In genomic region chr15:89575146-89575655, GRCh38 we compare ENCODE assay signal across 8 cellular contexts. TPM values are rescaled to one million over a fixed set of nuclear protein-coding genes. Genes with fewer than 3 reads are reported as not detected.
DNase-seq lines count a peak whose midpoint lies in the region; ATAC-seq, FAIRE-seq and TF ChIP-seq lines count a peak whose summit lies in the region.

Gene TICRR, plus strand, starts transcription at chr15:89575469. Its CDS starts 118 bp downstream, at chr15:89575587.

- H3K27ac ChIP-seq in keratinocyte (ENCODE audit: control insufficient read depth, insufficient read depth, low read length), result peak within 1 kb of the TSS; percentile 66

- H3K4me2 ChIP-seq in keratinocyte (ENCODE audit: control insufficient read depth, extremely low read depth, insufficient read depth, low read depth, low read length), result peak within 1 kb of the TSS; percentile 96

- peak; percentile 96 for ATAC-seq in HG03378 (IDR thresholded peaks at IDR 0.05; ENCODE audit: unreplicated experiment)

- DNase-seq in AML-193 (lab: John Stamatoyannopoulos, UW), result peak; percentile 98 to 99
- DNase-seq in NCI-H446 treated with DMSO at 0.1 percent for 48 hours (lab: John Stamatoyannopoulos, UW), result peak; percentile 99
- peak; percentile 92 for DNase-seq in activated CD4-positive, CD25-positive, alpha-beta regulatory T cell treated with anti-CD3 and anti-CD28 coated beads, Interleukin-2, amount 50 U/mL, for 16 hours (ENCODE audit: low read depth, low spot score)
- DNase-seq in cerebellar cortex (ENCODE audit: low spot score), result peak; percentile 98
- peak; percentile 97 for DNase-seq in keratinocyte (ENCODE audit: low read depth, low spot score)
- DNase-seq in stimulated activated CD4-positive, alpha-beta T cell treated with anti-CD3 and anti-CD28 coated beads, Interleukin-15, amount 100 ng/mL, for 1 hour (ENCODE audit: low read depth in 1 of 2, low spot score in 1 of 2), result peak; percentile 80 to 84

- no peak for TF ChIP-seq CTCF in keratinocyte (optimal IDR thresholded peaks at IDR 0.05 in 1 of 3, IDR thresholded peaks at IDR 0.05 in 1 of 3, conservative IDR thresholded peaks at IDR 0.05 in 1 of 3; ENCODE audit: extremely low read depth in 1 of 3, insufficient read depth in 2 of 3, low read length in 3 of 3)

- H3K36me3 ChIP-seq in keratinocyte (ENCODE audit: control insufficient read depth in 2 of 2, extremely low read depth in 1 of 2, insufficient read depth in 2 of 2, low read length in 2 of 2), result peaks cover 0 to 5% of the 10 kb centered on the region in 2 experiments

- H3K79me2 ChIP-seq in keratinocyte (ENCODE audit: control insufficient read depth, insufficient read depth, low read length), result peaks cover 44% of the 10 kb centered on the region

- H3K4me3 ChIP-seq in keratinocyte (ENCODE audit: control insufficient read depth in 2 of 3, extremely low read depth in 1 of 3, insufficient read depth in 2 of 3, low read depth in 1 of 3, low read length in 3 of 3), result peak within 1 kb of the TSS; percentile 55 to 93 (median 76)

- no peaks in the 10 kb centered on the region for H3K27me3 ChIP-seq in keratinocyte (ENCODE audit: control insufficient read depth, extremely low read depth, insufficient read depth, low read length)

- H3K9me1 ChIP-seq in keratinocyte (ENCODE audit: control insufficient read depth, extremely low read depth, insufficient read depth, low read length), result no peaks in the 10 kb centered on the region

- peaks cover 18% of the 10 kb centered on the region for H3K4me1 ChIP-seq in keratinocyte (ENCODE audit: control insufficient read depth, extremely low read depth, insufficient read depth, low read length)

- H2AFZ ChIP-seq in keratinocyte (ENCODE audit: control insufficient read depth, low read length), result peak within 1 kb of the TSS; percentile 95

- no peaks in the 10 kb centered on the region for H3K9me3 ChIP-seq in keratinocyte (ENCODE audit: control insufficient read depth, low read depth, low read length)

- dilution Hi-C loops in keratinocyte (cut with MboI; ENCODE audit: extremely low pct_ligation_motif_present, low sequenced_read_pairs), result no loop called here

- peak; percentile 74 for TF ChIP-seq POLR2A in GM19099 (IDR thresholded peaks at IDR 0.05; ENCODE audit: extremely low read depth, insufficient read length, low read depth)

- peak within 1 kb of the TSS; percentile 80 for H3K9ac ChIP-seq in keratinocyte (ENCODE audit: control insufficient read depth, extremely low read depth, insufficient read depth, low read length)

- peak; percentile 76 for FAIRE-seq in keratinocyte (lab: Jason Lieb, UNC)

- H4K20me1 ChIP-seq in keratinocyte (ENCODE audit: control insufficient read depth, extremely low read depth, insufficient read depth, low read length), result no peaks in the 10 kb centered on the region

RNA-seq across cellular contexts. Expression of gene TICRR, which starts in this region (rescaled TPM):
- polyA plus RNA-seq in keratinocyte, result 0.82 to 4.0 TPM (median 2.9 TPM) in 3 replicates
- 0.06 TPM for polyA plus RNA-seq in keratinocyte (2011; ENCODE audit: low read depth)
- polyA plus RNA-seq in keratinocyte (2011; cell fraction: cytosol; rRNA removed), result 0.68 and 0.80 TPM in 2 replicates
- polyA plus RNA-seq in keratinocyte (2011; cell fraction: nucleus; rRNA removed), result 3.6 and 3.8 TPM in 2 replicates
- 0.07 and 3.0 TPM in 2 replicates for polyA plus RNA-seq in keratinocyte (2012; ENCODE audit: low replicate concordance)
- polyA minus RNA-seq in keratinocyte, result 1.5 to 8.2 TPM (median 6.0 TPM) in 3 replicates
- 0.96 TPM for polyA minus RNA-seq in keratinocyte (2011; cell fraction: cytosol; rRNA and poly(A)+ RNA removed)
- polyA minus RNA-seq in keratinocyte (2011; cell fraction: nucleus; rRNA and poly(A)+ RNA removed), result 2.4 and 3.6 TPM in 2 replicates

Comparison
In these comparisons a context has a peak if more than half of its experiments do, and no peak if none do; other contexts are left out.
1. Peak in every context shown above with its lines: DNase-seq, ATAC-seq, H3K4me3 ChIP-seq and H3K27ac ChIP-seq.